Comparison of ENCODE assay signal across 10 cellular contexts in genomic region chr14:57833304-57833703, GRCh38. TPM values are rescaled to one million over a fixed set of nuclear protein-coding genes. Genes with fewer than 3 reads are reported as not detected.
A peak's percentile ranks its signal among the peaks of the same experiment; 100 is the strongest.
DNase-seq lines count a peak whose midpoint lies in the region; ATAC-seq and TF ChIP-seq lines count a peak whose summit lies in the region.
"Had no signal": no experiment of that assay in that cellular context is flagged by ENCODE, and none has a peak within 500 bp of the region (broad histone marks: within the 10 kb centered on the region; RNA-seq: fewer than 3 reads in every experiment).

No MANE protein-coding gene starts in this region.

- no peaks in the 10 kb centered on the region for H3K36me3 Mint-ChIP-seq in natural killer cell treated with Interleukin-12 subunit alpha and Interleukin-12 subunit beta and Interleukin-15 and Interleukin-18, amount 100 ng/mL, for 72 hours

- peaks cover 6% of the 10 kb centered on the region for H3K9me3 Mint-ChIP-seq in natural killer cell treated with Interleukin-12 subunit alpha and Interleukin-12 subunit beta and Interleukin-15 and Interleukin-18, amount 100 ng/mL, for 72 hours

- H3K27me3 Mint-ChIP-seq in natural killer cell treated with Interleukin-12 subunit alpha and Interleukin-12 subunit beta and Interleukin-15 and Interleukin-18, amount 100 ng/mL, for 72 hours: no peaks in the 10 kb centered on the region

- DNase-seq in DMS79 treated with DMSO at 0.1 percent for 48 hours (lab: John Stamatoyannopoulos, UW) (peak; percentile 22), NCI-H526 (lab: John Stamatoyannopoulos, UW) (peak; percentile 93 to 95), epithelial cell of esophagus (ENCODE audit: low read depth) (peak; percentile 98), pons (ENCODE audit: low spot score) (peak; percentile 40), HT-29 (ENCODE audit: low spot score) (no peak), COLO668 (lab: John Stamatoyannopoulos, UW; ENCODE audit: unreplicated experiment) (no peak)
- no peak for DNase-seq in natural killer cell treated with Interleukin-12 subunit alpha and Interleukin-12 subunit beta and Interleukin-15 and Interleukin-18, amount 100 ng/mL, for 72 hours (ENCODE audit: low spot score)
- DNase-seq: foreskin melanocyte, MM.1S had no signal

- TF ChIP-seq CTCF in epithelial cell of esophagus (IDR thresholded peaks at IDR 0.05; ENCODE audit: insufficient read depth, low read depth, low read length, missing control alignments): no peak

- H3K4me3 ChIP-seq in epithelial cell of esophagus (ENCODE audit: low read length): no peak overlapping the region

- H3K4me3 Mint-ChIP-seq in natural killer cell treated with Interleukin-12 subunit alpha and Interleukin-12 subunit beta and Interleukin-15 and Interleukin-18, amount 100 ng/mL, for 72 hours: no peak overlapping the region

- H3K4me1 Mint-ChIP-seq in natural killer cell treated with Interleukin-12 subunit alpha and Interleukin-12 subunit beta and Interleukin-15 and Interleukin-18, amount 100 ng/mL, for 72 hours (ENCODE audit: low read depth in 2 of 2): no peaks in the 10 kb centered on the region

- ATAC-seq in natural killer cell treated with Interleukin-12 subunit alpha and Interleukin-12 subunit beta and Interleukin-15 and Interleukin-18, amount 100 ng/mL, for 72 hours: no peak
- ATAC-seq in GM19467 (IDR thresholded peaks at IDR 0.05; ENCODE audit: unreplicated experiment): no peak

- H3K27ac Mint-ChIP-seq in natural killer cell treated with Interleukin-12 subunit alpha and Interleukin-12 subunit beta and Interleukin-15 and Interleukin-18, amount 100 ng/mL, for 72 hours: no peak overlapping the region

RNA-seq across cellular contexts. Expression of gene SLC35F4, which starts 32.6 kb away (rescaled TPM):
- total RNA-seq in HT-29 (2014; rRNA removed; shearing (Covaris generic)): not detected in 2 replicates
- not detected for total RNA-seq in natural killer cell treated with Interleukin-12 subunit alpha and Interleukin-12 subunit beta and Interleukin-15 and Interleukin-18, amount 100 ng/mL, for 72 hours

Comparison
In these comparisons a context has a peak if more than half of its experiments do, and no peak if none do; other contexts are left out.
1. DNase-seq: peak in DMS79 treated with DMSO at 0.1 percent for 48 hours (single experiment), NCI-H526 (2 of 2), epithelial cell of esophagus (single experiment) and pons (single experiment); none in HT-29 (single experiment), COLO668 (single experiment) and natural killer cell treated with Interleukin-12 subunit alpha and Interleukin-12 subunit beta and Interleukin-15 and Interleukin-18, amount 100 ng/mL, for 72 hours (single experiment).